ENCODE assay signal across 9 cellular contexts in the genomic region with DNA sequence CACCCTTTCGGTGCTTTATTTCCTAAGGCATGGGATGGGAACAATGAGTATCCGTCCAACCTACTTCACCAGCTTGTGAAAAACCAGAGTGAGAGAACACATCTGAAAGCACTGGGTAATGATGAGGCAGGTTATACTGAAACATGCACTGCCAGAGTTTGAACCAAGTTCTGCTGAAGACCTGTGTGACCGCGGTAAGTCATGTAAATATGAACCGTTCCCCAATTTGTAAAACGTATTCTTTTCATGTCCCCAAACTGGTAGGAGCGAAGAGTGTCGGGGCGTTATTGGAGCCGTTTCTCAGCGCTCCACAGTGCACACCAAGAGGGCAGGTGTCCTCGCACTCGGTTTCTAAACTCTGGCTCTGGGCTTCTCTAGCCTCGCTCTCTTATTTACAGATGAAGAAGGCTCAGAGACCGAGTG. TPM values are rescaled to one million over a fixed set of nuclear protein-coding genes. Genes with fewer than 3 reads are reported as not detected.
DNase-seq lines count a peak whose midpoint lies in the region; ATAC-seq and TF ChIP-seq lines count a peak whose summit lies in the region.
"Had no signal": no experiment of that assay in that cellular context is flagged by ENCODE, and none has a peak within 500 bp of the region (broad histone marks: within the 10 kb centered on the region; RNA-seq: fewer than 3 reads in every experiment).

No MANE protein-coding gene starts in this region.

- H3F3A ChIP-seq in GM23248 (ENCODE audit: insufficient read depth): no peaks in the 10 kb centered on the region
- H3F3A ChIP-seq in SU-DHL-6 (ENCODE audit: insufficient read depth): no peaks in the 10 kb centered on the region
- H3F3A ChIP-seq in smooth muscle cell (ENCODE audit: low read depth): no peaks in the 10 kb centered on the region

- H3K4me1 ChIP-seq in GM23248 (ENCODE audit: insufficient read depth): peaks cover 9% of the 10 kb centered on the region
- H3K4me1 ChIP-seq in smooth muscle cell (ENCODE audit: low read depth): peaks cover 4% of the 10 kb centered on the region

- H2AFZ ChIP-seq in GM23248 (peak overlapping the region; percentile 95), SU-DHL-6 (ENCODE audit: low read depth, low read length, severe bottlenecking) (peak overlapping the region; percentile 94), smooth muscle cell (ENCODE audit: low read depth) (peak overlapping the region; percentile 98)

- H3K27ac ChIP-seq in GM23248 (peak overlapping the region; percentile 24), SU-DHL-6 (ENCODE audit: low read depth, low read length) (no peak overlapping the region), smooth muscle cell (ENCODE audit: low read depth) (no peak overlapping the region)

- H3K36me3 ChIP-seq in GM23248 (ENCODE audit: low read depth): peaks cover 9% of the 10 kb centered on the region; the same call in 1 of the 2 replicates
- no peaks in the 10 kb centered on the region for H3K36me3 ChIP-seq in SU-DHL-6 (ENCODE audit: low read length)
- H3K36me3 ChIP-seq in smooth muscle cell (ENCODE audit: low read depth): no peaks in the 10 kb centered on the region

- H3K9me3 ChIP-seq in GM23248 (ENCODE audit: low read depth): no peaks in the 10 kb centered on the region
- no peaks in the 10 kb centered on the region for H3K9me3 ChIP-seq in SU-DHL-6 (ENCODE audit: insufficient read depth, low read length)
- H3K9me3 ChIP-seq in smooth muscle cell (replicated peaks; ENCODE audit: low read depth): no peaks in the 10 kb centered on the region

- H3K9ac ChIP-seq in GM23248: no peak overlapping the region
- H3K9ac ChIP-seq in SU-DHL-6 (ENCODE audit: low read length): no peak overlapping the region
- H3K9ac ChIP-seq in smooth muscle cell (ENCODE audit: low read depth): no peak overlapping the region

- ATAC-seq in left ventricle myocardium superior: peak; percentile 38
- ATAC-seq in GM21423 (IDR thresholded peaks at IDR 0.05; ENCODE audit: unreplicated experiment): no peak

- no peaks in the 10 kb centered on the region for H3K9me2 ChIP-seq in GM23248 (ENCODE audit: insufficient read depth)
- H3K9me2 ChIP-seq in SU-DHL-6 (replicated peaks; ENCODE audit: insufficient read depth, low read length): no peaks in the 10 kb centered on the region

- TF ChIP-seq POLR2A in lower leg skin (IDR thresholded peaks at IDR 0.05): no peak

- H3K79me2 ChIP-seq in GM23248 (ENCODE audit: insufficient read depth) (peaks cover 24% of the 10 kb centered on the region), SU-DHL-6 (ENCODE audit: insufficient read depth, low read length) (peaks cover 15% of the 10 kb centered on the region), smooth muscle cell (ENCODE audit: low read depth) (peaks cover 16% of the 10 kb centered on the region)

- in situ Hi-C loops in GM23248 (cut with MboI): no loop called here

- H3K27me3 ChIP-seq in GM23248 (replicated peaks; ENCODE audit: insufficient read depth) (no peaks in the 10 kb centered on the region), SU-DHL-6 (ENCODE audit: low read length) (no peaks in the 10 kb centered on the region), smooth muscle cell (ENCODE audit: low read depth) (no peaks in the 10 kb centered on the region)

- 60% methylated on average over 15 of the region's 15 CpGs for WGBS in GM23248 (ENCODE audit: low coverage in 1 of 2, low lambda C conversion rate in 2 of 2, missing lambda C conversion rate in 2 of 2), 2 experiments
- WGBS in smooth muscle cell (ENCODE audit: low lambda C conversion rate): 82% methylated on average over 15 of the region's 15 CpGs
- 75 to 79% methylated on average over 15 of the region's 15 CpGs for WGBS in lower leg skin, 2 donors

- no peaks in the 10 kb centered on the region for H4K20me1 ChIP-seq in GM23248 (ENCODE audit: insufficient read depth)
- H4K20me1 ChIP-seq in SU-DHL-6 (ENCODE audit: low read depth, low read length): no peaks in the 10 kb centered on the region
- no peaks in the 10 kb centered on the region for H4K20me1 ChIP-seq in smooth muscle cell (ENCODE audit: low read depth)

- TF ChIP-seq CTCF in SU-DHL-6 (IDR thresholded peaks at IDR 0.05; ENCODE audit: insufficient read depth, low read length, poor library complexity, severe bottlenecking): no peak
- no peak for TF ChIP-seq CTCF in smooth muscle cell (IDR thresholded peaks at IDR 0.05; ENCODE audit: borderline replicate concordance, insufficient read depth, poor library complexity, severe bottlenecking)
- no peak for TF ChIP-seq CTCF in lower leg skin (IDR thresholded peaks at IDR 0.05)

- DNase-seq in GM23248 (no peak), left ventricle myocardium superior (no peak), smooth muscle cell (lab: John Stamatoyannopoulos, UW; ENCODE audit: unreplicated experiment) (no peak), D341Med (ENCODE audit: low spot score) (no peak), occipital lobe (lab: John Stamatoyannopoulos, UW) (no peak), lower leg skin (ENCODE audit: low spot score in 2 of 2) (no peak)

- intact Hi-C loops in left ventricle myocardium superior (cut with micrococcal nuclease) (no loop called here), lower leg skin (cut with DNase I; ENCODE audit: low total_unique reads) (no loop called here)

- peak overlapping the region; percentile 71 for H3K4me3 ChIP-seq in GM23248
- H3K4me3 ChIP-seq in SU-DHL-6 (ENCODE audit: insufficient read depth, low read length, poor library complexity, severe bottlenecking): peak overlapping the region; percentile 29
- H3K4me3 ChIP-seq in smooth muscle cell: peak overlapping the region; percentile 52
- no peak overlapping the region for H3K4me3 ChIP-seq in lower leg skin (ENCODE audit: low read depth, poor library complexity, severe bottlenecking)

- H3K4me2 ChIP-seq in GM23248 (ENCODE audit: unreplicated experiment): peak overlapping the region; percentile 77
- peak overlapping the region; percentile 85 for H3K4me2 ChIP-seq in SU-DHL-6 (ENCODE audit: low read depth, low read length, poor library complexity, severe bottlenecking)
- peak overlapping the region; percentile 83 for H3K4me2 ChIP-seq in smooth muscle cell

RNA-seq across cellular contexts. Expression of gene NGDN, which starts 0.8 kb away (rescaled TPM):
- 13.9 and 25.9 TPM in 2 replicates for total RNA-seq in GM23248 (2014; rRNA removed; shearing (Covaris generic))
- 39.9 TPM in 2 replicates for polyA plus RNA-seq in GM23248 (2016; fragmentation: Nextera tagmentation; extraction: Ambion mirVana)
- total RNA-seq in left ventricle myocardium superior: 18.6 TPM
- total RNA-seq in smooth muscle cell: 43.2 and 52.0 TPM in 2 replicates
- 58.0 and 59.6 TPM in 2 replicates for polyA plus RNA-seq in smooth muscle cell
- 49.1 TPM for total RNA-seq in occipital lobe
- total RNA-seq in lower leg skin: 10 to 100 TPM; 34.0 to 41.7 (median 37.3) TPM

RNA-seq across cellular contexts. Expression of gene MYH7, which starts 33.3 kb away (rescaled TPM):
- not detected in 2 replicates for total RNA-seq in GM23248 (2014; rRNA removed; shearing (Covaris generic))
- not detected in 2 replicates for polyA plus RNA-seq in GM23248 (2016; fragmentation: Nextera tagmentation; extraction: Ambion mirVana)
- 12,717 TPM for total RNA-seq in left ventricle myocardium superior
- total RNA-seq in smooth muscle cell: not detected in 2 replicates
- 0.02 TPM in 1 of 2 replicates, not detected in the other for polyA plus RNA-seq in smooth muscle cell
- total RNA-seq in occipital lobe: 0.31 TPM
- total RNA-seq in lower leg skin: under 1 TPM in 3 of 4 donors, not detected in 1; 0.06 to 0.13 (median 0.08) TPM
- total RNA-seq: posterior vena cava had no signal

Comparison
In these comparisons a context has a peak if more than half of its experiments do, and no peak if none do; other contexts are left out.
1. RNA of gene MYH7, which starts 33.3 kb away (total RNA-seq): 12,717 TPM in left ventricle myocardium superior (single experiment); 0.31 TPM in occipital lobe (single experiment), 0.06 to 0.13 TPM in lower leg skin, not detected in GM23248 and not detected in smooth muscle cell; every median in the first group is over 1,000 times any median in the second.
2. Peak in every context shown above with its lines, with median percentiles within 50 percentile points of each other: H2AFZ ChIP-seq and H3K4me2 ChIP-seq.